9 cellular contexts compared by ENCODE assay signal in genomic region chr18:48838921-48839818, GRCh38.
DNase-seq lines count a peak whose midpoint lies in the region; ATAC-seq and TF ChIP-seq lines count a peak whose summit lies in the region.
"Had no signal": no experiment of that assay in that cellular context is flagged by ENCODE, and none has a peak within 500 bp of the region (broad histone marks: within the 10 kb centered on the region; RNA-seq: fewer than 3 reads in every experiment).

No MANE protein-coding gene starts in this region.

- peak overlapping the region; percentile 33 for H3K27ac Mint-ChIP-seq in MCF 10A (ENCODE audit: low read depth, unreplicated experiment)
- H3K27ac Mint-ChIP-seq in activated CD4-positive, alpha-beta memory T cell treated with anti-CD3 and anti-CD28 coated beads for 36 hours = peak overlapping the region; percentile 61
- H3K27ac Mint-ChIP-seq in type B pancreatic cell = peak overlapping the region; percentile 3

- H3K4me3 ChIP-seq in breast epithelium (no peak overlapping the region), MM.1S (ENCODE audit: low read length) (no peak overlapping the region)

- ATAC-seq in foreskin keratinocyte (peak; percentile 75), GM21381 (IDR thresholded peaks at IDR 0.05; ENCODE audit: unreplicated experiment) (no peak)

- H3K36me3 ChIP-seq in breast epithelium (no peaks in the 10 kb centered on the region), MM.1S (replicated peaks; ENCODE audit: insufficient read depth, low read length) (no peaks in the 10 kb centered on the region)

- H3K9me3 Mint-ChIP-seq in MCF 10A (ENCODE audit: unreplicated experiment) = no peaks in the 10 kb centered on the region
- H3K9me3 Mint-ChIP-seq in activated CD4-positive, alpha-beta memory T cell treated with anti-CD3 and anti-CD28 coated beads for 36 hours = no peaks in the 10 kb centered on the region
- H3K9me3 Mint-ChIP-seq in type B pancreatic cell = no peaks in the 10 kb centered on the region

- DNase-seq in MCF 10A (ENCODE audit: unreplicated experiment) (peak; percentile 82), breast epithelium (ENCODE audit: low spot score in 2 of 2) (no peak), foreskin keratinocyte (peak; percentile 64 to 78), type B pancreatic cell (ENCODE audit: extremely low spot score, unreplicated experiment) (no peak), ACHN (no peak), MM.1S (no peak)
- peak; percentile 57 for DNase-seq in activated CD4-positive, alpha-beta memory T cell treated with anti-CD3 and anti-CD28 coated beads for 36 hours
- DNase-seq: activated CD4-positive, alpha-beta T cell treated with anti-CD3 and anti-CD28 coated beads for 48 hours had no signal

- H3K36me3 Mint-ChIP-seq in MCF 10A (ENCODE audit: insufficient read depth, unreplicated experiment) = peaks cover 25% of the 10 kb centered on the region
- H3K36me3 Mint-ChIP-seq in activated CD4-positive, alpha-beta memory T cell treated with anti-CD3 and anti-CD28 coated beads for 36 hours = no peaks in the 10 kb centered on the region
- H3K36me3 Mint-ChIP-seq in type B pancreatic cell = no peaks in the 10 kb centered on the region

- TF ChIP-seq CTCF in MCF 10A (IDR thresholded peaks at IDR 0.05; ENCODE audit: unreplicated experiment) = no peak
- TF ChIP-seq CTCF in breast epithelium (IDR thresholded peaks at IDR 0.05) = no peak
- no peak for TF ChIP-seq CTCF in foreskin keratinocyte (conservative IDR thresholded peaks at IDR 0.05)
- no peak for TF ChIP-seq CTCF in type B pancreatic cell (conservative IDR thresholded peaks at IDR 0.05)
- no peak for TF ChIP-seq CTCF in MM.1S (IDR thresholded peaks at IDR 0.05; ENCODE audit: low read length)

- in situ Hi-C loops in ACHN (cut with HindIII; ENCODE audit: low pct_ligation_motif_present, low pct_unique_long_range_greater_than_20kb, low sequenced_read_pairs) = no loop called here

- no peak for TF ChIP-seq POLR2A in breast epithelium (IDR thresholded peaks at IDR 0.05)

- CTCF ChIA-PET in MCF 10A (lab: Yijun Ruan, JAX) = interaction anchor here (0.7 kb wide), 2 partner anchors 26 to 32 kb away, joined by 3 to 4 read pairs; no protein-coding TSS in a partner anchor
- CTCF ChIA-PET in activated CD4-positive, alpha-beta memory T cell treated with anti-CD3 and anti-CD28 coated beads for 36 hours (lab: Charles Lee) = no interaction called here

- POLR2A ChIA-PET in MCF 10A (lab: Yijun Ruan, JAX) = no interaction called here
- POLR2A ChIA-PET in activated CD4-positive, alpha-beta memory T cell treated with anti-CD3 and anti-CD28 coated beads for 36 hours (lab: Charles Lee) = interaction anchor here (0.6 to 1.7 kb wide), 2 partner anchors 30 to 145 kb away, joined by 3 to 4 read pairs; no protein-coding TSS in a partner anchor

- no peaks in the 10 kb centered on the region for H3K4me1 ChIP-seq in breast epithelium
- H3K4me1 ChIP-seq in foreskin keratinocyte = peaks cover 26% of the 10 kb centered on the region
- peaks cover 15% of the 10 kb centered on the region for H3K4me1 ChIP-seq in MM.1S (ENCODE audit: low read length)

- H3K4me3 Mint-ChIP-seq in MCF 10A (ENCODE audit: unreplicated experiment) (peak overlapping the region; percentile 2), type B pancreatic cell (no peak overlapping the region)
- no peak overlapping the region for H3K4me3 Mint-ChIP-seq in activated CD4-positive, alpha-beta memory T cell treated with anti-CD3 and anti-CD28 coated beads for 36 hours

- intact Hi-C loops in MCF 10A (cut with micrococcal nuclease) (no loop called here), breast epithelium (cut with DNase I; ENCODE audit: low total_unique reads) (no loop called here)
- intact Hi-C loops in activated CD4-positive, alpha-beta memory T cell treated with anti-CD3 and anti-CD28 coated beads for 36 hours (cut with micrococcal nuclease) = loop anchor here (10.0 kb wide), 1 partner anchor 924 kb away; no protein-coding TSS in a partner anchor

- no peaks in the 10 kb centered on the region for H3K9me3 ChIP-seq in breast epithelium
- H3K9me3 ChIP-seq in MM.1S (replicated peaks; ENCODE audit: insufficient read depth, low read length) = no peaks in the 10 kb centered on the region

- no peaks in the 10 kb centered on the region for H4K20me1 ChIP-seq in MM.1S (ENCODE audit: insufficient read depth, low read length)

- H3K9me2 ChIP-seq in MM.1S (replicated peaks; ENCODE audit: insufficient read depth, low read length) = no peaks in the 10 kb centered on the region

- H3K27ac ChIP-seq in breast epithelium = no peak overlapping the region
- peak overlapping the region; percentile 73 for H3K27ac ChIP-seq in foreskin keratinocyte
- H3K27ac ChIP-seq in MM.1S (ENCODE audit: low read length) = no peak overlapping the region

- H3K4me1 Mint-ChIP-seq in MCF 10A (ENCODE audit: insufficient read depth, unreplicated experiment) (peaks cover 35% of the 10 kb centered on the region), type B pancreatic cell (ENCODE audit: unreplicated experiment) (peaks cover 57% of the 10 kb centered on the region)
- peaks cover 87% of the 10 kb centered on the region for H3K4me1 Mint-ChIP-seq in activated CD4-positive, alpha-beta memory T cell treated with anti-CD3 and anti-CD28 coated beads for 36 hours (ENCODE audit: low read depth)

- H3K27me3 ChIP-seq in breast epithelium (no peaks in the 10 kb centered on the region), foreskin keratinocyte (no peaks in the 10 kb centered on the region), MM.1S (replicated peaks; ENCODE audit: insufficient read depth, low read length) (no peaks in the 10 kb centered on the region)

- H3K4me2 ChIP-seq in MM.1S (ENCODE audit: low read depth, low read length) = no peak overlapping the region

- BruUV-seq in MCF 10A (replicated peaks; lab: Mats Ljungman, UMichigan) = no TSS peak

- no peak overlapping the region for H2AFZ ChIP-seq in MM.1S (ENCODE audit: low read length)

- peaks cover 9% of the 10 kb centered on the region for H3F3A ChIP-seq in MM.1S (ENCODE audit: insufficient read depth, low read length)

- H3K9ac ChIP-seq in MM.1S (ENCODE audit: low read length) = no peak overlapping the region

- no peaks in the 10 kb centered on the region for H3K79me2 ChIP-seq in MM.1S (ENCODE audit: low read length)

- H3K27me3 Mint-ChIP-seq in MCF 10A (ENCODE audit: insufficient read depth, unreplicated experiment) (no peaks in the 10 kb centered on the region), type B pancreatic cell (no peaks in the 10 kb centered on the region)
- no peaks in the 10 kb centered on the region for H3K27me3 Mint-ChIP-seq in activated CD4-positive, alpha-beta memory T cell treated with anti-CD3 and anti-CD28 coated beads for 36 hours

Comparison
In these comparisons a context has a peak if more than half of its experiments do, and no peak if none do; other contexts are left out.
1. DNase-seq: peak in MCF 10A (single experiment), activated CD4-positive, alpha-beta memory T cell treated with anti-CD3 and anti-CD28 coated beads for 36 hours (single experiment) and foreskin keratinocyte (2 of 2); none in breast epithelium (0 of 2), type B pancreatic cell (single experiment), ACHN (single experiment) and MM.1S (single experiment).
2. H3K27ac Mint-ChIP-seq: peak in every context shown above with its lines; median percentile 61 in activated CD4-positive, alpha-beta memory T cell treated with anti-CD3 and anti-CD28 coated beads for 36 hours; 33 in MCF 10A; 3 in type B pancreatic cell.